ENCODE assay signal across 2 cellular contexts in genomic region chr22:19991395-19991644, GRCh38.
TF ChIP-seq lines count a peak whose summit lies in the region.

No MANE protein-coding gene starts in this region.

TF ChIP-seq in liver, 16 proteins besides CTCF, POLR2A, EP300 and RAD21:
- TF ChIP-seq TAF1 (conservative IDR thresholded peaks at IDR 0.05) (no peak), HNF4A (conservative IDR thresholded peaks at IDR 0.05) (no peak), JUND (IDR thresholded peaks at IDR 0.05) (no peak), ATF3 (IDR thresholded peaks at IDR 0.05) (no peak), SP1 (IDR thresholded peaks at IDR 0.05) (no peak), YY1 (IDR thresholded peaks at IDR 0.05) (no peak), GABPA (IDR thresholded peaks at IDR 0.05 in 1 of 2, conservative IDR thresholded peaks at IDR 0.05 in 1 of 2) (no peak), FOXA1 (IDR thresholded peaks at IDR 0.05) (no peak), HNF4G (IDR thresholded peaks at IDR 0.05) (no peak), FOXA2 (IDR thresholded peaks at IDR 0.05) (no peak), EGR1 (IDR thresholded peaks at IDR 0.05; ENCODE audit: low read depth in 2 of 2) (no peak), ZBTB33 (IDR thresholded peaks at IDR 0.05) (no peak), NR2F2 (IDR thresholded peaks at IDR 0.05) (no peak)
- TF ChIP-seq, protein P1, sequence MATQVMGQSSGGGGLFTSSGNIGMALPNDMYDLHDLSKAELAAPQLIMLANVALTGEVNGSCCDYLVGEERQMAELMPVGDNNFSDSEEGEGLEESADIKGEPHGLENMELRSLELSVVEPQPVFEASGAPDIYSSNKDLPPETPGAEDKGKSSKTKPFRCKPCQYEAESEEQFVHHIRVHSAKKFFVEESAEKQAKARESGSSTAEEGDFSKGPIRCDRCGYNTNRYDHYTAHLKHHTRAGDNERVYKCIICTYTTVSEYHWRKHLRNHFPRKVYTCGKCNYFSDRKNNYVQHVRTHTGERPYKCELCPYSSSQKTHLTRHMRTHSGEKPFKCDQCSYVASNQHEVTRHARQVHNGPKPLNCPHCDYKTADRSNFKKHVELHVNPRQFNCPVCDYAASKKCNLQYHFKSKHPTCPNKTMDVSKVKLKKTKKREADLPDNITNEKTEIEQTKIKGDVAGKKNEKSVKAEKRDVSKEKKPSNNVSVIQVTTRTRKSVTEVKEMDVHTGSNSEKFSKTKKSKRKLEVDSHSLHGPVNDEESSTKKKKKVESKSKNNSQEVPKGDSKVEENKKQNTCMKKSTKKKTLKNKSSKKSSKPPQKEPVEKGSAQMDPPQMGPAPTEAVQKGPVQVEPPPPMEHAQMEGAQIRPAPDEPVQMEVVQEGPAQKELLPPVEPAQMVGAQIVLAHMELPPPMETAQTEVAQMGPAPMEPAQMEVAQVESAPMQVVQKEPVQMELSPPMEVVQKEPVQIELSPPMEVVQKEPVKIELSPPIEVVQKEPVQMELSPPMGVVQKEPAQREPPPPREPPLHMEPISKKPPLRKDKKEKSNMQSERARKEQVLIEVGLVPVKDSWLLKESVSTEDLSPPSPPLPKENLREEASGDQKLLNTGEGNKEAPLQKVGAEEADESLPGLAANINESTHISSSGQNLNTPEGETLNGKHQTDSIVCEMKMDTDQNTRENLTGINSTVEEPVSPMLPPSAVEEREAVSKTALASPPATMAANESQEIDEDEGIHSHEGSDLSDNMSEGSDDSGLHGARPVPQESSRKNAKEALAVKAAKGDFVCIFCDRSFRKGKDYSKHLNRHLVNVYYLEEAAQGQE (IDR thresholded peaks at IDR 0.05), result no peak
TF ChIP-seq in liver: peak in this region for 0.

TF ChIP-seq in HepG2, 621 proteins besides CTCF, POLR2A, EP300 and RAD21:
- no peak for TF ChIP-seq ZSCAN21 (CRISPR knock-in tag; IDR thresholded peaks at IDR 0.05; ENCODE audit: borderline replicate concordance)
- no peak for TF ChIP-seq SP4 (CRISPR knock-in tag; IDR thresholded peaks at IDR 0.05)
- TF ChIP-seq ZNF138 (CRISPR knock-in tag; IDR thresholded peaks at IDR 0.05; ENCODE audit: low read depth), result no peak
- no peak for TF ChIP-seq NFE2L2 (IDR thresholded peaks at IDR 0.05; ENCODE audit: low read length)
- no peak for TF ChIP-seq ZNF556 (CRISPR knock-in tag; IDR thresholded peaks at IDR 0.05; ENCODE audit: borderline replicate concordance)
- TF ChIP-seq E2F2 (CRISPR knock-in tag; IDR thresholded peaks at IDR 0.05; ENCODE audit: borderline replicate concordance), result no peak
TF ChIP-seq in HepG2: peak in this region for 0.
